ENCODE assay signal across 27 cellular contexts in genomic region chr13:51297556-51297955, GRCh38. TPM values are rescaled to one million over a fixed set of nuclear protein-coding genes. Genes with fewer than 3 reads are reported as not detected.
DNase-seq lines count a peak whose midpoint lies in the region; ATAC-seq and TF ChIP-seq lines count a peak whose summit lies in the region.
"Had no signal": no experiment of that assay in that cellular context is flagged by ENCODE, and none has a peak within 500 bp of the region (broad histone marks: within the 10 kb centered on the region; RNA-seq: fewer than 3 reads in every experiment).

No MANE protein-coding gene starts in this region.

- no peaks in the 10 kb centered on the region for H3K36me3 ChIP-seq in Loucy (ENCODE audit: insufficient read depth, low read length)
- H3K36me3 ChIP-seq in neural cell (ENCODE audit: insufficient read depth, low read length): no peaks in the 10 kb centered on the region
- H3K36me3 ChIP-seq: HAP-1 had no signal

- H3K4me3 Mint-ChIP-seq in WTC11: no peak overlapping the region
- no peak overlapping the region for H3K4me3 Mint-ChIP-seq in activated T-cell treated with anti-CD3 and anti-CD28 coated beads, Interleukin-2, amount 50 U/mL, for 72 hours
- H3K4me3 Mint-ChIP-seq: activated CD4-positive, alpha-beta memory T cell treated with anti-CD3 and anti-CD28 coated beads, Interleukin-2, amount 10 ng/mL, durations not matched to agents 7 days and 5 days; activated naive CD8-positive, alpha-beta T cell treated with anti-CD3 and anti-CD28 coated beads, Interleukin-2, amount 10 ng/mL, durations not matched to agents 7 days and 5 days; CD4-positive, alpha-beta memory T cell had no signal

- H2AFZ ChIP-seq in Loucy (ENCODE audit: low read length): no peak overlapping the region
- no peak overlapping the region for H2AFZ ChIP-seq in neural cell (ENCODE audit: low read depth, low read length)

- H3K9me3 ChIP-seq in Loucy (ENCODE audit: insufficient read depth, low read depth, low read length) (no peaks in the 10 kb centered on the region), neural cell (ENCODE audit: low read length) (no peaks in the 10 kb centered on the region)
- H3K9me3 ChIP-seq: HAP-1 had no signal

- TF ChIP-seq RAD21 in neural cell (conservative IDR thresholded peaks at IDR 0.05): no peak

- peaks cover 4% of the 10 kb centered on the region; the same call in 1 of the 2 replicates for H3K9me3 Mint-ChIP-seq in WTC11
- no peaks in the 10 kb centered on the region for H3K9me3 Mint-ChIP-seq in activated T-cell treated with anti-CD3 and anti-CD28 coated beads, Interleukin-2, amount 50 U/mL, for 72 hours
- H3K9me3 Mint-ChIP-seq: activated CD4-positive, alpha-beta memory T cell treated with anti-CD3 and anti-CD28 coated beads, Interleukin-2, amount 10 ng/mL, durations not matched to agents 7 days and 5 days; activated naive CD8-positive, alpha-beta T cell treated with anti-CD3 and anti-CD28 coated beads, Interleukin-2, amount 10 ng/mL, durations not matched to agents 7 days and 5 days; CD4-positive, alpha-beta memory T cell had no signal

- H3K4me2 ChIP-seq in Loucy (ENCODE audit: low read depth, low read length, poor library complexity, severe bottlenecking) (no peak overlapping the region), neural cell (ENCODE audit: low read length) (no peak overlapping the region)

- no peaks in the 10 kb centered on the region for H3K27me3 ChIP-seq in Loucy (ENCODE audit: insufficient read depth, low read length, poor library complexity, severe bottlenecking)
- H3K27me3 ChIP-seq in neural cell (ENCODE audit: insufficient read depth, low read depth, low read length): no peaks in the 10 kb centered on the region
- H3K27me3 ChIP-seq: dorsolateral prefrontal cortex had no signal

- peaks cover 8% of the 10 kb centered on the region for H3K27me3 Mint-ChIP-seq in WTC11 (ENCODE audit: low read depth)
- no peaks in the 10 kb centered on the region for H3K27me3 Mint-ChIP-seq in activated T-cell treated with anti-CD3 and anti-CD28 coated beads, Interleukin-2, amount 50 U/mL, for 72 hours (ENCODE audit: low read depth)
- H3K27me3 Mint-ChIP-seq: activated naive CD8-positive, alpha-beta T cell treated with anti-CD3 and anti-CD28 coated beads, Interleukin-2, amount 10 ng/mL, durations not matched to agents 7 days and 5 days had no signal

- POLR2A ChIA-PET in WTC11 (lab: Charles Lee): no interaction called here

- no peak overlapping the region for H3K9ac ChIP-seq in Loucy (ENCODE audit: low read depth, low read length, poor library complexity, severe bottlenecking)
- no peak overlapping the region for H3K9ac ChIP-seq in neural cell (ENCODE audit: low read length)

- H4K20me1 ChIP-seq in Loucy (ENCODE audit: insufficient read depth, low read length, poor library complexity, severe bottlenecking): no peaks in the 10 kb centered on the region
- no peaks in the 10 kb centered on the region for H4K20me1 ChIP-seq in neural cell (ENCODE audit: insufficient read depth)

- DNase-seq in NCI-H82 (lab: John Stamatoyannopoulos, UW) (peak; percentile 47), NCI-H82 treated with DMSO at 0.1 percent for 48 hours (lab: John Stamatoyannopoulos, UW; ENCODE audit: unreplicated experiment) (no peak), WTC11 (ENCODE audit: low spot score) (no peak), NCI-H446 (lab: John Stamatoyannopoulos, UW) (no peak)
- DNase-seq in activated T-cell treated with anti-CD3 and anti-CD28 coated beads, Interleukin-2, amount 50 U/mL, for 72 hours: no peak
- DNase-seq: activated CD4-positive, alpha-beta memory T cell treated with anti-CD3 and anti-CD28 coated beads, Interleukin-2, amount 10 ng/mL, durations not matched to agents 7 days and 5 days; activated effector memory CD4-positive, alpha-beta T cell treated with Interleukin-2 at 50 U/mL for 16 hours; activated naive CD8-positive, alpha-beta T cell treated with anti-CD3 and anti-CD28 coated beads, Interleukin-2, amount 10 ng/mL, durations not matched to agents 7 days and 5 days; AML-193; CD4-positive, alpha-beta memory T cell; dorsolateral prefrontal cortex; NCI-H1105; NCI-H2081; nucleus accumbens; T-helper 9 cell; trophoblast cell had no signal

- peaks cover 62% of the 10 kb centered on the region for H3K4me1 Mint-ChIP-seq in WTC11
- no peaks in the 10 kb centered on the region for H3K4me1 Mint-ChIP-seq in activated T-cell treated with anti-CD3 and anti-CD28 coated beads, Interleukin-2, amount 50 U/mL, for 72 hours (ENCODE audit: low read depth)
- H3K4me1 Mint-ChIP-seq: activated CD4-positive, alpha-beta memory T cell treated with anti-CD3 and anti-CD28 coated beads, Interleukin-2, amount 10 ng/mL, durations not matched to agents 7 days and 5 days; CD4-positive, alpha-beta memory T cell had no signal

- no peak overlapping the region for H3K27ac Mint-ChIP-seq in WTC11
- no peak overlapping the region for H3K27ac Mint-ChIP-seq in activated T-cell treated with anti-CD3 and anti-CD28 coated beads, Interleukin-2, amount 50 U/mL, for 72 hours
- H3K27ac Mint-ChIP-seq: activated CD4-positive, alpha-beta memory T cell treated with anti-CD3 and anti-CD28 coated beads, Interleukin-2, amount 10 ng/mL, durations not matched to agents 7 days and 5 days; activated naive CD8-positive, alpha-beta T cell treated with anti-CD3 and anti-CD28 coated beads, Interleukin-2, amount 10 ng/mL, durations not matched to agents 7 days and 5 days; CD4-positive, alpha-beta memory T cell had no signal

- H3K4me3 ChIP-seq in Loucy (ENCODE audit: low read length, poor library complexity, severe bottlenecking) (no peak overlapping the region), neural cell (ENCODE audit: low read length) (no peak overlapping the region)
- H3K4me3 ChIP-seq: dorsolateral prefrontal cortex, HAP-1, skin epidermis had no signal

- H3K36me3 Mint-ChIP-seq in WTC11: no peaks in the 10 kb centered on the region
- H3K36me3 Mint-ChIP-seq in activated T-cell treated with anti-CD3 and anti-CD28 coated beads, Interleukin-2, amount 50 U/mL, for 72 hours (ENCODE audit: insufficient read depth in 2 of 2): no peaks in the 10 kb centered on the region
- H3K36me3 Mint-ChIP-seq: activated naive CD8-positive, alpha-beta T cell treated with anti-CD3 and anti-CD28 coated beads, Interleukin-2, amount 10 ng/mL, durations not matched to agents 7 days and 5 days; CD4-positive, alpha-beta memory T cell had no signal

- ATAC-seq in WTC11 (peak; percentile 43), HG03095 (IDR thresholded peaks at IDR 0.05; ENCODE audit: unreplicated experiment) (no peak)
- ATAC-seq in activated T-cell treated with anti-CD3 and anti-CD28 coated beads, Interleukin-2, amount 50 U/mL, for 72 hours (replicated peaks in 1 of 2): no peak
- ATAC-seq: activated CD4-positive, CD25-positive, alpha-beta regulatory T cell treated with anti-CD3 and anti-CD28 coated beads, Interleukin-2, amount 50 U/mL, for 24 hours had no signal

- no peaks in the 10 kb centered on the region for H3K4me1 ChIP-seq in Loucy (ENCODE audit: insufficient read depth, low read length, poor library complexity, severe bottlenecking)
- H3K4me1 ChIP-seq: HAP-1 had no signal

- TF ChIP-seq EP300 in neural cell (conservative IDR thresholded peaks at IDR 0.05; ENCODE audit: poor library complexity, severe bottlenecking): no peak

- H3F3A ChIP-seq in Loucy (ENCODE audit: low read depth) (no peaks in the 10 kb centered on the region), neural cell (ENCODE audit: insufficient read depth, low read length, poor library complexity, severe bottlenecking) (no peaks in the 10 kb centered on the region)

- TF ChIP-seq CTCF in Loucy (conservative IDR thresholded peaks at IDR 0.05; ENCODE audit: low read length) (peak; percentile 39; the same call in 1 of the 2 replicates), WTC11 (IDR thresholded peaks at IDR 0.05) (no peak), neural cell (IDR thresholded peaks at IDR 0.05; ENCODE audit: poor library complexity, severe bottlenecking) (peak; percentile 22)

- H3K79me2 ChIP-seq in Loucy (ENCODE audit: insufficient read depth, low read length): no peaks in the 10 kb centered on the region
- H3K79me2 ChIP-seq in neural cell (replicated peaks; ENCODE audit: insufficient read depth, low read length): no peaks in the 10 kb centered on the region

- no peaks in the 10 kb centered on the region for H3K9me2 ChIP-seq in Loucy (replicated peaks; ENCODE audit: low read depth, low read length)
- H3K9me2 ChIP-seq in neural cell (ENCODE audit: insufficient read depth, low read length): no peaks in the 10 kb centered on the region

- CTCF ChIA-PET in WTC11 (lab: Charles Lee): interaction anchor here (1.1 to 3.7 kb wide), 4 partner anchors 11 to 500 kb away, joined by 3 to 44 read pairs (median 4); no protein-coding TSS in a partner anchor

- no peak overlapping the region for H3K27ac ChIP-seq in neural cell (ENCODE audit: low read length)
- H3K27ac ChIP-seq: dorsolateral prefrontal cortex, skin epidermis had no signal

TF ChIP-seq in WTC11, 78 proteins besides CTCF, POLR2A, EP300 and RAD21:
- no peak for TF ChIP-seq NFE2L1 (CRISPR knock-in tag; IDR thresholded peaks at IDR 0.05)
- TF ChIP-seq JAZF1 (CRISPR knock-in tag; IDR thresholded peaks at IDR 0.05): no peak

TF ChIP-seq in neural cell, 6 proteins besides CTCF, POLR2A, EP300 and RAD21 (continues in another document):
- TF ChIP-seq SMC3 (conservative IDR thresholded peaks at IDR 0.05; ENCODE audit: poor library complexity) (no peak), MXI1 (conservative IDR thresholded peaks at IDR 0.05; ENCODE audit: poor library complexity, severe bottlenecking) (no peak), POLR2AphosphoS5 (IDR thresholded peaks at IDR 0.05) (no peak)

RNA-seq across cellular contexts. Expression of gene SERPINE3, which starts 41.9 kb away (rescaled TPM):
- 0.16 to 0.64 TPM (median 0.59 TPM) in 3 replicates for total RNA-seq in WTC11 (2021)
- polyA plus RNA-seq in neural cell: not detected in 2 replicates
- polyA minus RNA-seq in neural cell: not detected in 2 replicates
- not detected for total RNA-seq in activated T-cell treated with anti-CD3 and anti-CD28 coated beads, Interleukin-2, amount 50 U/mL, for 72 hours
- total RNA-seq: activated CD4-positive, alpha-beta memory T cell treated with anti-CD3 and anti-CD28 coated beads, Interleukin-2, amount 10 ng/mL, durations not matched to agents 7 days and 5 days; activated naive CD8-positive, alpha-beta T cell treated with anti-CD3 and anti-CD28 coated beads, Interleukin-2, amount 10 ng/mL, durations not matched to agents 7 days and 5 days; astrocyte; CD4-positive, alpha-beta memory T cell; endothelial cell of umbilical vein; LHCN-M2; NCI-H460; pulmonary artery endothelial cell had no signal
- polyA plus RNA-seq: CD4-positive, alpha-beta memory T cell; endothelial cell of umbilical vein had no signal
